Comparison of ENCODE assay signal across 12 cellular contexts in genomic region chr3:171825222-171825828, GRCh38. TPM values are rescaled to one million over a fixed set of nuclear protein-coding genes. Genes with fewer than 3 reads are reported as not detected.
DNase-seq lines count a peak whose midpoint lies in the region; ATAC-seq, FAIRE-seq and TF ChIP-seq lines count a peak whose summit lies in the region.
"Had no signal": no experiment of that assay in that cellular context is flagged by ENCODE, and none has a peak within 500 bp of the region (broad histone marks: within the 10 kb centered on the region; RNA-seq: fewer than 3 reads in every experiment).

No MANE protein-coding gene starts in this region.

- no peaks in the 10 kb centered on the region for H3K36me3 Mint-ChIP-seq in activated CD8-positive, alpha-beta T cell treated with anti-CD3 and anti-CD28 coated beads for 36 hours (ENCODE audit: low read depth)

- H3K27ac Mint-ChIP-seq in activated CD8-positive, alpha-beta T cell treated with anti-CD3 and anti-CD28 coated beads for 36 hours: no peak overlapping the region

- H3K56ac ChIP-seq in IMR-90 (ENCODE audit: extremely low read depth, insufficient read depth, low read length) (no peak overlapping the region), H1 (replicated peaks; ENCODE audit: insufficient read length, low read depth, low read length) (no peak overlapping the region), mesendoderm (ENCODE audit: low read length) (no peak overlapping the region)

- WGBS in IMR-90 (ENCODE audit: extremely low coverage in 2 of 2, insufficient read length in 1 of 2), 2 experiments: 39% methylated on average over 3 of the region's 5 CpGs; no CpG with 5 or more reads in 1 of the 2 experiments
- 78% methylated on average over 5 of the region's 5 CpGs; no CpG with 5 or more reads in 1 of the 2 experiments for WGBS in H1 (ENCODE audit: extremely low coverage in 1 of 2, insufficient coverage in 1 of 2, insufficient read length in 1 of 2, insufficient replicate concordance in 2 of 2, low coverage in 1 of 2, low lambda C conversion rate in 2 of 2, missing lambda C conversion rate in 1 of 2), 2 experiments
- no CpG with 5 or more reads among the region's 5 CpGs for whole genome bisulfite sequencing in mesendoderm (ENCODE audit: extremely low coverage, insufficient coverage, low lambda C conversion rate)

- CTCF ChIA-PET in IMR-90 (lab: Yijun Ruan, JAX): no interaction called here
- CTCF ChIA-PET in H1 (lab: Charles Lee; ENCODE audit: partially characterized antibody): interaction anchor here (0.6 to 1.7 kb wide), 6 partner anchors 9 to 805 kb away, joined by 3 to 6 read pairs (median 3); no protein-coding TSS in a partner anchor
- CTCF ChIA-PET in activated CD8-positive, alpha-beta T cell treated with anti-CD3 and anti-CD28 coated beads for 36 hours (lab: Charles Lee): no interaction called here

- peak overlapping the region; percentile 19 for H3K4ac ChIP-seq in IMR-90 (ENCODE audit: low read depth, low read length)
- no peak overlapping the region for H3K4ac ChIP-seq in H1 (replicated peaks; ENCODE audit: insufficient read length, low read depth, low read length)
- no peak overlapping the region for H3K4ac ChIP-seq in mesendoderm (ENCODE audit: low read depth, low read length)

- H3K23ac ChIP-seq in IMR-90 (ENCODE audit: low read depth, low read length) (peak overlapping the region; percentile 8; the same call in 1 of the 2 replicates), H1 (ENCODE audit: insufficient read length) (no peak overlapping the region), mesendoderm (ENCODE audit: low read length) (no peak overlapping the region)

- H2AK9ac ChIP-seq in IMR-90 (replicated peaks; ENCODE audit: low read depth, low read length, poor library complexity): no peak overlapping the region

- no peak for FAIRE-seq in H1 (lab: Jason Lieb, UNC)

- H3K4me1 ChIP-seq in IMR-90 (ENCODE audit: control insufficient read depth, insufficient read depth, low read length) (peaks cover 14% of the 10 kb centered on the region), H1 (replicated peaks in 1 of 4; ENCODE audit: control insufficient read depth in 3 of 4, insufficient read depth in 4 of 4, low read length in 3 of 4) (peaks cover 2 to 8% (median 4%) of the 10 kb centered on the region in 4 experiments; a peak in 5 of 7 replicates), mesendoderm (ENCODE audit: control insufficient read depth, low read depth, low read length) (no peaks in the 10 kb centered on the region)

- TF ChIP-seq RAD21 in IMR-90 (IDR thresholded peaks at IDR 0.05; ENCODE audit: low read length) (no peak), H1 (IDR thresholded peaks at IDR 0.05 in 1 of 2, conservative IDR thresholded peaks at IDR 0.05 in 1 of 2; ENCODE audit: low read depth in 2 of 2, low read length in 2 of 2) (no peak)

- H2BK120ac ChIP-seq in IMR-90 (ENCODE audit: low read depth, low read length): peak overlapping the region; percentile 44; the same call in 1 of the 2 replicates
- H2BK120ac ChIP-seq in H1 (replicated peaks; ENCODE audit: low read depth, low read length): no peak overlapping the region
- no peak overlapping the region for H2BK120ac ChIP-seq in mesendoderm (ENCODE audit: low read depth, low read length)

- H2BK20ac ChIP-seq in IMR-90 (ENCODE audit: low read depth, low read length): peak overlapping the region; percentile 28; the same call in 1 of the 2 replicates
- no peak overlapping the region for H2BK20ac ChIP-seq in H1 (ENCODE audit: low read length)

- H2BK15ac ChIP-seq in IMR-90 (ENCODE audit: low read depth, low read length): no peak overlapping the region
- H2BK15ac ChIP-seq in H1 (ENCODE audit: low read length): no peak overlapping the region
- no peak overlapping the region for H2BK15ac ChIP-seq in mesendoderm (replicated peaks; ENCODE audit: low read depth)

- POLR2A ChIA-PET in IMR-90 (lab: Charles Lee; ENCODE audit: unreplicated experiment) (no interaction called here), H1 (lab: Charles Lee; ENCODE audit: partially characterized antibody) (no interaction called here)
- POLR2A ChIA-PET in activated CD8-positive, alpha-beta T cell treated with anti-CD3 and anti-CD28 coated beads for 36 hours (lab: Charles Lee): no interaction called here

- in situ Hi-C loops in IMR-90 (cut with MboI; ENCODE audit: low sequenced_read_pairs): no loop called here

- intact Hi-C loops in IMR-90 (cut with micrococcal nuclease) (no loop called here), posterior vena cava (cut with DNase I) (no loop called here)
- intact Hi-C loops in activated CD8-positive, alpha-beta T cell treated with anti-CD3 and anti-CD28 coated beads for 36 hours (cut with micrococcal nuclease): no loop called here

- H2BK12ac ChIP-seq in H1 (ENCODE audit: low read depth, low read length): 0 out of 2 replicates have a peak overlapping the region, but pooled peaks have one; percentile 1

- H2AK5ac ChIP-seq in IMR-90 (ENCODE audit: low read depth, low read length): 0 out of 2 replicates have a peak overlapping the region, but pooled peaks have one; percentile 6
- no peak overlapping the region for H2AK5ac ChIP-seq in H1 (ENCODE audit: low read depth, low read length)
- no peak overlapping the region for H2AK5ac ChIP-seq in mesendoderm (ENCODE audit: low read length)

- peak; percentile 52 for DNase-seq in A172 (ENCODE audit: low spot score)
- DNase-seq in IMR-90: peak; percentile 96
- DNase-seq in H1 (ENCODE audit: low read depth in 1 of 2, low spot score in 2 of 2): no peak
- DNase-seq in mesendoderm: peak; percentile 15
- no peak for DNase-seq in COLO668 (lab: John Stamatoyannopoulos, UW; ENCODE audit: unreplicated experiment)
- no peak for DNase-seq in activated CD8-positive, alpha-beta T cell treated with anti-CD3 and anti-CD28 coated beads for 36 hours
- DNase-seq in posterior vena cava (ENCODE audit: low spot score): no peak
- DNase-seq: activated CD4-positive, CD25-positive, alpha-beta regulatory T cell treated with anti-CD3 and anti-CD28 coated beads, Interleukin-2, amount 50 U/mL, for 72 hours; activated naive CD4-positive, alpha-beta T cell treated with Interleukin-2 at 50 U/mL for 16 hours; AML-193; hippocampal formation had no signal

- H3K9ac ChIP-seq in IMR-90 (ENCODE audit: low read depth, low read length): no peak overlapping the region
- no peak overlapping the region for H3K9ac ChIP-seq in H1 (replicated peaks in 1 of 4; ENCODE audit: extremely low read depth in 1 of 4, low read depth in 3 of 4, low read length in 3 of 4)
- no peak overlapping the region for H3K9ac ChIP-seq in mesendoderm (ENCODE audit: low read length)

- TF ChIP-seq CTCF in IMR-90 (conservative IDR thresholded peaks at IDR 0.05; ENCODE audit: low read depth, low read length) (no peak), H1 (IDR thresholded peaks at IDR 0.05; ENCODE audit: control extremely low read depth in 1 of 3, insufficient read depth in 1 of 3, low read depth in 1 of 3, low read length in 3 of 3) (no peak)
- TF ChIP-seq CTCF in activated CD8-positive, alpha-beta T cell treated with anti-CD3 and anti-CD28 coated beads for 36 hours (IDR thresholded peaks at IDR 0.05): no peak

- dilution Hi-C loops in IMR-90 (cut with HindIII; ENCODE audit: low sequenced_read_pairs, unreplicated experiment): no loop called here

- H3K9me3 ChIP-seq in IMR-90 (ENCODE audit: control insufficient read depth, insufficient read depth, low read length) (no peaks in the 10 kb centered on the region), H1 (ENCODE audit: insufficient read depth in 2 of 2, low read depth in 1 of 2, low read length in 1 of 2) (no peaks in the 10 kb centered on the region)

- H4K91ac ChIP-seq in IMR-90 (ENCODE audit: insufficient read depth, low read depth, low read length): no peak overlapping the region; the same call in 1 of the 2 replicates
- H4K91ac ChIP-seq in H1 (replicated peaks; ENCODE audit: insufficient read length, low read length): no peak overlapping the region

- H3K79me1 ChIP-seq in IMR-90 (ENCODE audit: low read depth in 1 of 2, low read length in 2 of 2): no peaks in the 10 kb centered on the region
- no peaks in the 10 kb centered on the region for H3K79me1 ChIP-seq in H1 (ENCODE audit: low read depth, low read length)
- no peaks in the 10 kb centered on the region for H3K79me1 ChIP-seq in mesendoderm (ENCODE audit: low read length)

- H3K36me3 ChIP-seq in IMR-90 (ENCODE audit: control insufficient read depth, insufficient read depth, low read length): no peaks in the 10 kb centered on the region
- no peaks in the 10 kb centered on the region for H3K36me3 ChIP-seq in H1 (ENCODE audit: control insufficient read depth in 2 of 4, insufficient read depth in 4 of 4, low read length in 3 of 4)
- no peaks in the 10 kb centered on the region for H3K36me3 ChIP-seq in mesendoderm (ENCODE audit: control insufficient read depth, insufficient read depth, low read length)

- peaks cover 15% of the 10 kb centered on the region for H3K27me3 Mint-ChIP-seq in activated CD8-positive, alpha-beta T cell treated with anti-CD3 and anti-CD28 coated beads for 36 hours

- TF ChIP-seq EP300 in H1 (IDR thresholded peaks at IDR 0.05; ENCODE audit: borderline replicate concordance in 1 of 2, low read depth in 2 of 2, low read length in 2 of 2): no peak

- ATAC-seq in IMR-90 (ENCODE audit: low read depth) (peak; percentile 77), GM21447 (IDR thresholded peaks at IDR 0.05; ENCODE audit: unreplicated experiment) (no peak)
- no peak for ATAC-seq in activated CD8-positive, alpha-beta T cell treated with anti-CD3 and anti-CD28 coated beads for 36 hours

- H3K27ac ChIP-seq in IMR-90 (ENCODE audit: insufficient read depth, low read length) (peak overlapping the region; percentile 57), H1 (ENCODE audit: low read depth, low read length) (no peak overlapping the region), mesendoderm (ENCODE audit: low read depth, low read length) (no peak overlapping the region)

- H3K4me3 ChIP-seq in IMR-90 (ENCODE audit: insufficient read depth, low read depth, low read length) (no peak overlapping the region), H1 (ENCODE audit: extremely low read depth in 1 of 4, insufficient read depth in 2 of 4, low read depth in 3 of 4, low read length in 4 of 4) (no peak overlapping the region), mesendoderm (ENCODE audit: low read length) (no peak overlapping the region)

- H2BK5ac ChIP-seq in IMR-90 (ENCODE audit: low read depth, low read length, poor library complexity, severe bottlenecking): peak overlapping the region; percentile 31
- no peak overlapping the region for H2BK5ac ChIP-seq in H1 (ENCODE audit: low read depth, low read length)
- no peak overlapping the region for H2BK5ac ChIP-seq in mesendoderm (ENCODE audit: low read length)

- no peaks in the 10 kb centered on the region for H4K20me1 ChIP-seq in IMR-90 (ENCODE audit: insufficient read depth, low read length)
- H4K20me1 ChIP-seq in H1 (replicated peaks in 1 of 2; ENCODE audit: control insufficient read depth in 1 of 2, insufficient read depth in 2 of 2, low read length in 2 of 2): no peaks in the 10 kb centered on the region

- H3K23me2 ChIP-seq in H1 (ENCODE audit: low read depth, low read length): no peaks in the 10 kb centered on the region

- peak overlapping the region; percentile 25 for H3K18ac ChIP-seq in IMR-90 (ENCODE audit: low read depth, low read length)
- no peak overlapping the region for H3K18ac ChIP-seq in H1 (ENCODE audit: extremely low read depth, low read length)
- no peak overlapping the region for H3K18ac ChIP-seq in mesendoderm (ENCODE audit: low read length)

- peaks cover 4% of the 10 kb centered on the region; the same call in 1 of the 2 replicates for H3K9me1 ChIP-seq in IMR-90 (ENCODE audit: insufficient read depth, low read length)

- BruUV-seq in IMR-90 (replicated peaks; lab: Mats Ljungman, UMichigan): no TSS peak

- H3K79me2 ChIP-seq in H1 (ENCODE audit: control insufficient read depth in 1 of 2, insufficient read depth in 2 of 2, low read length in 2 of 2) (no peaks in the 10 kb centered on the region), mesendoderm (ENCODE audit: control insufficient read depth, insufficient read depth, low read length) (no peaks in the 10 kb centered on the region)

- H3K14ac ChIP-seq in IMR-90 (replicated peaks; ENCODE audit: low read depth, low read length): no peak overlapping the region
- no peak overlapping the region for H3K14ac ChIP-seq in H1 (ENCODE audit: insufficient read length)

- H3K27me3 ChIP-seq in IMR-90 (ENCODE audit: control insufficient read depth, insufficient read depth, low read length) (no peaks in the 10 kb centered on the region), H1 (replicated peaks in 1 of 4; ENCODE audit: control insufficient read depth in 3 of 4, extremely low read depth in 1 of 4, insufficient read depth in 3 of 4, low read length in 3 of 4) (no peaks in the 10 kb centered on the region), mesendoderm (ENCODE audit: insufficient read depth, low read length, poor library complexity) (no peaks in the 10 kb centered on the region)

- H3K4me3 Mint-ChIP-seq in activated CD8-positive, alpha-beta T cell treated with anti-CD3 and anti-CD28 coated beads for 36 hours: no peak overlapping the region

- H4K5ac ChIP-seq in IMR-90 (ENCODE audit: low read depth, low read length) (no peak overlapping the region; the same call in 1 of the 2 replicates), H1 (ENCODE audit: insufficient read length, low read depth, low read length) (no peak overlapping the region), mesendoderm (ENCODE audit: low read length) (no peak overlapping the region)

- peaks cover 9% of the 10 kb centered on the region for H3K4me1 Mint-ChIP-seq in activated CD8-positive, alpha-beta T cell treated with anti-CD3 and anti-CD28 coated beads for 36 hours (ENCODE audit: low read depth)

- H3K4me2 ChIP-seq in IMR-90 (ENCODE audit: low read depth, low read length) (peak overlapping the region; percentile 62), H1 (ENCODE audit: insufficient read depth in 1 of 2, low read depth in 2 of 2, low read length in 2 of 2) (no peak overlapping the region), mesendoderm (ENCODE audit: low read length) (no peak overlapping the region)

- TF ChIP-seq POLR2A in IMR-90 (IDR thresholded peaks at IDR 0.05; ENCODE audit: low read depth, low read length) (no peak), H1 (IDR thresholded peaks at IDR 0.05; ENCODE audit: control extremely low read depth in 1 of 2, low read depth in 2 of 2, low read length in 2 of 2) (no peak)

- no peaks in the 10 kb centered on the region for H3K9me3 Mint-ChIP-seq in activated CD8-positive, alpha-beta T cell treated with anti-CD3 and anti-CD28 coated beads for 36 hours

- H2AFZ ChIP-seq in IMR-90 (replicated peaks; ENCODE audit: low read length, poor library complexity) (no peak overlapping the region), H1 (ENCODE audit: low read length) (no peak overlapping the region; the same call in 1 of the 2 replicates)

- peak overlapping the region in 1 of 2 experiments; percentile 28; a peak in 3 of 4 replicates for H4K8ac ChIP-seq in IMR-90 (ENCODE audit: low read depth in 2 of 2, low read length in 2 of 2)
- H4K8ac ChIP-seq in H1 (ENCODE audit: extremely low read depth, insufficient read depth, low read length): no peak overlapping the region
- no peak overlapping the region for H4K8ac ChIP-seq in mesendoderm (ENCODE audit: low read depth, low read length)

RNA-seq across cellular contexts. Expression of gene PLD1, which starts 15.0 kb away (rescaled TPM):
- 11.0 and 15.9 TPM in 2 replicates for total RNA-seq in A172 (2014; rRNA removed; shearing (Covaris generic))
- total RNA-seq in IMR-90 (2012; rRNA removed): 9.2 and 9.7 TPM in 2 replicates
- polyA plus RNA-seq in IMR-90 (2012; rRNA removed): 2.6 and 3.3 TPM in 2 replicates
- 1.3 and 1.5 TPM in 2 replicates for polyA plus RNA-seq in IMR-90 (2012; cell fraction: cytosol; rRNA removed)
- polyA plus RNA-seq in IMR-90 (2012; cell fraction: nucleus; rRNA removed; ENCODE audit: low replicate concordance): 2.7 and 23.1 TPM in 2 replicates
- total RNA-seq in H1 (2021; fragmentation: NEBNext Ultra II Directional; extraction: Animal tissue kit (Norgen Biotek cat#: 25700)): 2.6 and 3.1 TPM in 2 replicates
- 0.88 and 1.2 TPM in 2 replicates for polyA plus RNA-seq in H1 (2011; rRNA removed)
- polyA plus RNA-seq in H1 (2011; cell fraction: cytosol; rRNA removed): 0.80 TPM
- polyA plus RNA-seq in H1 (2011; cell fraction: nucleus; rRNA removed): 0.80 TPM
- 1.3 to 3.1 TPM (median 1.8 TPM) in 4 replicates for polyA plus RNA-seq in H1 (2012, experiment 1 of 2)
- 0.29 TPM for polyA plus RNA-seq in H1 (2012, experiment 2 of 2)
- 1.3 TPM for polyA plus RNA-seq in H1 (2013, experiment 1 of 2)
- polyA plus RNA-seq in H1 (2013, experiment 2 of 2): 1.0 TPM
- 3.3 and 3.5 TPM in 2 replicates for polyA minus RNA-seq in H1 (2011; rRNA and poly(A)+ RNA removed)
- polyA minus RNA-seq in H1 (2011; cell fraction: cytosol; rRNA and poly(A)+ RNA removed): 3.2 TPM
- polyA minus RNA-seq in H1 (2011; cell fraction: nucleus; rRNA and poly(A)+ RNA removed): 4.8 TPM
- polyA plus RNA-seq in mesendoderm (2013, experiment 1 of 2): 0.42 TPM
- polyA plus RNA-seq in mesendoderm (2013, experiment 2 of 2): 0.56 TPM
- 1 to 10 TPM in 1 of 2 experiments, under 1 TPM in 1; 0.86 to 1.2 TPM for total RNA-seq in activated CD8-positive, alpha-beta T cell treated with anti-CD3 and anti-CD28 coated beads for 36 hours
- 10 to 100 TPM; 18.5 to 30.9 TPM for total RNA-seq in posterior vena cava

RNA-seq across cellular contexts. Expression of gene TMEM212, which starts 17.8 kb away (rescaled TPM):
- not detected in 2 replicates for total RNA-seq in A172 (2014; rRNA removed; shearing (Covaris generic))
- not detected in 2 replicates for total RNA-seq in IMR-90 (2012; rRNA removed)
- polyA plus RNA-seq in IMR-90 (2012; rRNA removed): not detected in 2 replicates
- not detected in 2 replicates for polyA plus RNA-seq in IMR-90 (2012; cell fraction: cytosol; rRNA removed)
- not detected in 2 replicates for polyA plus RNA-seq in IMR-90 (2012; cell fraction: nucleus; rRNA removed; ENCODE audit: low replicate concordance)
- not detected in 2 replicates for total RNA-seq in H1 (2021; fragmentation: NEBNext Ultra II Directional; extraction: Animal tissue kit (Norgen Biotek cat#: 25700))
- not detected in 2 replicates for polyA plus RNA-seq in H1 (2011; rRNA removed)
- polyA plus RNA-seq in H1 (2011; cell fraction: cytosol; rRNA removed): not detected
- not detected for polyA plus RNA-seq in H1 (2011; cell fraction: nucleus; rRNA removed)
- not detected in 4 replicates for polyA plus RNA-seq in H1 (2012, experiment 1 of 2)
- polyA plus RNA-seq in H1 (2012, experiment 2 of 2): not detected
- polyA plus RNA-seq in H1 (2013, experiment 1 of 2): not detected
- polyA plus RNA-seq in H1 (2013, experiment 2 of 2): not detected
- polyA minus RNA-seq in H1 (2011; rRNA and poly(A)+ RNA removed): not detected in 2 replicates
- polyA minus RNA-seq in H1 (2011; cell fraction: cytosol; rRNA and poly(A)+ RNA removed): not detected
- polyA minus RNA-seq in H1 (2011; cell fraction: nucleus; rRNA and poly(A)+ RNA removed): not detected
- not detected for polyA plus RNA-seq in mesendoderm (2013, experiment 1 of 2)
- not detected for polyA plus RNA-seq in mesendoderm (2013, experiment 2 of 2)
- not detected for total RNA-seq in activated CD8-positive, alpha-beta T cell treated with anti-CD3 and anti-CD28 coated beads for 36 hours
- total RNA-seq in posterior vena cava: not detected

Comparison
In these comparisons a context has a peak if more than half of its experiments do, and no peak if none do; other contexts are left out.
1. DNase-seq: peak in A172 (single experiment), IMR-90 (single experiment) and mesendoderm (single experiment); none in H1 (0 of 2), COLO668 (single experiment), activated CD8-positive, alpha-beta T cell treated with anti-CD3 and anti-CD28 coated beads for 36 hours (single experiment) and posterior vena cava (single experiment).